ENCODE assay signal across 27 cellular contexts in genomic region chr9:34600908-34601307, GRCh38. TPM values are rescaled to one million over a fixed set of nuclear protein-coding genes. Genes with fewer than 3 reads are reported as not detected.
A peak's percentile ranks its signal among the peaks of the same experiment; 100 is the strongest.
DNase-seq lines count a peak whose midpoint lies in the region; ATAC-seq and TF ChIP-seq lines count a peak whose summit lies in the region.
"Had no signal": no experiment of that assay in that cellular context is flagged by ENCODE, and none has a peak within 500 bp of the region (broad histone marks: within the 10 kb centered on the region; RNA-seq: fewer than 3 reads in every experiment).

No MANE protein-coding gene starts in this region.

- no peak overlapping the region for H3K18ac ChIP-seq in mesenchymal stem cell (ENCODE audit: low read depth in 1 of 2, low read length in 2 of 2)

- no peaks in the 10 kb centered on the region for H3K79me1 ChIP-seq in mesenchymal stem cell (replicated peaks; ENCODE audit: low read length, poor library complexity, severe bottlenecking)

- H2AFZ ChIP-seq in mesenchymal stem cell (ENCODE audit: low read depth, low read length), result no peak overlapping the region
- H2AFZ ChIP-seq: GM23338, PC-9 had no signal

- DNase-seq in RWPE1 (ENCODE audit: low spot score), result peak; percentile 82
- DNase-seq in epithelial cell of esophagus (ENCODE audit: low read depth), result peak; percentile 97
- DNase-seq in mesenchymal stem cell, result no peak
- no peak for DNase-seq in gastrocnemius medialis
- DNase-seq in NCI-H524 treated with DMSO at 0.1 percent for 48 hours (lab: John Stamatoyannopoulos, UW), result no peak
- DNase-seq in heart right ventricle, result no peak
- no peak for DNase-seq in amygdala (lab: John Stamatoyannopoulos, UW)
- DNase-seq: C1 segment of cervical spinal cord; CD4-positive, alpha-beta memory T cell; COR-L47; NCI-H1092; NCI-H1417 treated with DMSO at 0.1 percent for 48 hours; NCI-H1694 treated with DMSO at 0.1 percent for 48 hours; NCI-H2081; NCI-H2171 treated with DMSO at 0.1 percent for 48 hours; NCI-H345; NCI-H510A treated with DMSO at 0.1 percent for 48 hours; NCI-H748 treated with DMSO at 0.1 percent for 48 hours; NK-92 treated with Interleukin-12 subunit alpha and Interleukin-12 subunit beta, amount 100 ng/mL, for 24 hours; PC-9; SHP77 had no signal

- no peak overlapping the region for H3K4me2 ChIP-seq in mesenchymal stem cell (ENCODE audit: low read length, poor library complexity, severe bottlenecking)
- H3K4me2 ChIP-seq: GM23338, KMS-11, PC-9 had no signal

- in situ Hi-C loops in gastrocnemius medialis (cut with MboI; ENCODE audit: low sequenced_read_pairs in 4 of 4), result loop anchor here (5.0 to 25.0 kb wide), 3 partner anchors 49 to 196 kb away; partner anchors contain the start of gene ENHO (in 1 of the 4)

- H3K36me3 ChIP-seq in HEK293 (ENCODE audit: control insufficient read depth in 2 of 2, insufficient read depth in 1 of 2, low read length in 2 of 2) (no peaks in the 10 kb centered on the region), mesenchymal stem cell (ENCODE audit: control insufficient read depth in 1 of 2, insufficient read depth in 2 of 2, low read depth in 1 of 2, low read length in 2 of 2) (no peaks in the 10 kb centered on the region), gastrocnemius medialis (no peaks in the 10 kb centered on the region), heart right ventricle (no peaks in the 10 kb centered on the region)
- H3K36me3 ChIP-seq: HAP-1 had no signal

- H4K91ac ChIP-seq in mesenchymal stem cell (ENCODE audit: low read length), result no peak overlapping the region

- intact Hi-C loops in gastrocnemius medialis (cut with DNase I; ENCODE audit: low total_unique reads), result loop anchor here (5.0 kb wide), 1 partner anchor 144 kb away; the partner anchor contains the start of genes DNAI1 and FAM219A
- intact Hi-C loops in heart right ventricle (cut with DNase I), result loop anchor here in 7 of 10 donors (5.0 to 10.0 kb wide), 6 partner anchors 99 to 269 kb away; no protein-coding TSS in a partner anchor

- no peak overlapping the region for H2BK12ac ChIP-seq in mesenchymal stem cell (ENCODE audit: low read length in 2 of 2)

- H2BK5ac ChIP-seq in mesenchymal stem cell (ENCODE audit: low read depth, low read length, poor library complexity, severe bottlenecking), result no peak overlapping the region

- POLR2A ChIA-PET in HEK293 (lab: Yijun Ruan, JAX) (no interaction called here), RWPE1 (lab: Yijun Ruan, JAX; ENCODE audit: low non-redundant PET) (no interaction called here)

- H3K4me3 ChIP-seq in HEK293 (ENCODE audit: low read depth, low read length) (no peak overlapping the region), epithelial cell of esophagus (ENCODE audit: low read length) (no peak overlapping the region), mesenchymal stem cell (ENCODE audit: insufficient read depth in 1 of 2, low read depth in 1 of 2, low read length in 2 of 2) (no peak overlapping the region), gastrocnemius medialis (no peak overlapping the region), heart right ventricle (no peak overlapping the region)
- H3K4me3 ChIP-seq: GM23338, HAP-1, PC-9 had no signal

- no peak overlapping the region for H2BK120ac ChIP-seq in mesenchymal stem cell (ENCODE audit: low read depth, low read length)

- no peaks in the 10 kb centered on the region for H3K9me3 ChIP-seq in HEK293 (ENCODE audit: control insufficient read depth, insufficient read depth, low read depth, low read length)
- no peaks in the 10 kb centered on the region for H3K9me3 ChIP-seq in mesenchymal stem cell (ENCODE audit: control insufficient read depth, low read length)
- H3K9me3 ChIP-seq in gastrocnemius medialis, result no peaks in the 10 kb centered on the region
- no peaks in the 10 kb centered on the region for H3K9me3 ChIP-seq in heart right ventricle
- H3K9me3 ChIP-seq: HAP-1 had no signal

- TF ChIP-seq POLR2A in gastrocnemius medialis (IDR thresholded peaks at IDR 0.05), result no peak

- H3K27me3 ChIP-seq in mesenchymal stem cell (ENCODE audit: control insufficient read depth in 1 of 2, insufficient read depth in 1 of 2, low read length in 2 of 2), result peaks cover 33 to 66% of the 10 kb centered on the region in 2 experiments
- no peaks in the 10 kb centered on the region for H3K27me3 ChIP-seq in gastrocnemius medialis
- no peaks in the 10 kb centered on the region for H3K27me3 ChIP-seq in heart right ventricle

- H3K9ac ChIP-seq in mesenchymal stem cell (ENCODE audit: low read length), result peak overlapping the region; percentile 14
- H3K9ac ChIP-seq: KMS-11 had no signal

- no peak overlapping the region for H3K4ac ChIP-seq in mesenchymal stem cell (ENCODE audit: low read depth in 1 of 2, low read length in 2 of 2)

- H3K14ac ChIP-seq in mesenchymal stem cell (ENCODE audit: low read length in 2 of 2), result no peak overlapping the region

- H3K23ac ChIP-seq in mesenchymal stem cell (ENCODE audit: low read length in 2 of 2), result no peak overlapping the region

- H4K8ac ChIP-seq in mesenchymal stem cell (ENCODE audit: low read length), result no peak overlapping the region

- TF ChIP-seq CTCF in HEK293 (tag by site-specific recombination; IDR thresholded peaks at IDR 0.05) (no peak), RWPE1 (conservative IDR thresholded peaks at IDR 0.05; ENCODE audit: low read depth) (no peak), epithelial cell of esophagus (IDR thresholded peaks at IDR 0.05; ENCODE audit: insufficient read depth, low read depth, low read length, missing control alignments) (no peak), gastrocnemius medialis (IDR thresholded peaks at IDR 0.05 in 4 of 5, conservative IDR thresholded peaks at IDR 0.05 in 1 of 5) (no peak), heart right ventricle (IDR thresholded peaks at IDR 0.05) (no peak)

- 63% methylated on average over 1 of the region's 1 CpG for whole genome bisulfite sequencing in mesenchymal stem cell
- 41 to 52% methylated on average over 1 of the region's 1 CpG for WGBS in heart right ventricle, 2 donors

- H2AK5ac ChIP-seq in mesenchymal stem cell (ENCODE audit: low read length, severe bottlenecking), result no peak overlapping the region

- ATAC-seq in gastrocnemius medialis, result no peak
- no peak for ATAC-seq in heart right ventricle
- ATAC-seq: GM23338 had no signal

- H2BK15ac ChIP-seq in mesenchymal stem cell (ENCODE audit: low read depth, poor library complexity, severe bottlenecking), result no peak overlapping the region

- CTCF ChIA-PET in HEK293 (lab: Yijun Ruan, JAX), result interaction anchor here (0.7 to 4.8 kb wide), 5 partner anchors 9 to 197 kb away, joined by 3 to 30 read pairs (median 15); no protein-coding TSS in a partner anchor
- CTCF ChIA-PET in RWPE1 (lab: Yijun Ruan, JAX), result interaction anchor here (0.6 to 1.2 kb wide), 4 partner anchors 9 to 53 kb away, joined by 4 to 7 read pairs (median 4); no protein-coding TSS in a partner anchor

- no peak overlapping the region for H3K27ac ChIP-seq in HEK293 (ENCODE audit: extremely low read depth, low read depth, low read length)
- peak overlapping the region; percentile 46 for H3K27ac ChIP-seq in RWPE1
- H3K27ac ChIP-seq in mesenchymal stem cell (ENCODE audit: low read length, poor library complexity, severe bottlenecking), result no peak overlapping the region
- H3K27ac ChIP-seq in gastrocnemius medialis, result no peak overlapping the region
- no peak overlapping the region for H3K27ac ChIP-seq in heart right ventricle
- H3K27ac ChIP-seq: KMS-11, PC-9 had no signal

- H3K4me1 ChIP-seq in HEK293 (ENCODE audit: control insufficient read depth, insufficient read depth, low read length) (no peaks in the 10 kb centered on the region), mesenchymal stem cell (ENCODE audit: control insufficient read depth, insufficient read depth, low read depth, low read length) (no peaks in the 10 kb centered on the region), gastrocnemius medialis (peaks cover 17 to 22% of the 10 kb centered on the region in 2 donors), heart right ventricle (no peaks in the 10 kb centered on the region)
- H3K4me1 ChIP-seq: HAP-1 had no signal

TF ChIP-seq in HEK293, 187 proteins besides CTCF, POLR2A, EP300 and RAD21:
- TF ChIP-seq ZNF629 (tag by site-specific recombination; IDR thresholded peaks at IDR 0.05) (no peak), ZNF664 (tag by site-specific recombination; IDR thresholded peaks at IDR 0.05) (peak; percentile 29; the same call in 1 of the 2 replicates)

RNA-seq across cellular contexts. Expression of gene RPP25L, which starts 11.0 kb away (rescaled TPM):
- polyA plus RNA-seq in mesenchymal stem cell (2013, experiment 1 of 2), result 22.9 TPM
- polyA plus RNA-seq in mesenchymal stem cell (2013, experiment 2 of 2), result 22.5 TPM
- total RNA-seq in gastrocnemius medialis (100 to 1,000 TPM in 2 of 4 donors, 10 to 100 TPM in 2; 53.7 to 138 (median 97.2) TPM), heart right ventricle (10 to 100 TPM; 29.2 to 48.5 (median 39.2) TPM)
- polyA plus RNA-seq in heart right ventricle, result 10 to 100 TPM; 34.3 to 51.0 TPM

RNA-seq across cellular contexts. Expression of gene CNTFR, which starts 11.4 kb away (rescaled TPM):
- polyA plus RNA-seq in mesenchymal stem cell (2013, experiment 1 of 2), result 0.03 TPM
- polyA plus RNA-seq in mesenchymal stem cell (2013, experiment 2 of 2), result 0.01 TPM
- total RNA-seq in gastrocnemius medialis (100 to 1,000 TPM in 3 of 4 donors, 10 to 100 TPM in 1; 19.7 to 146 (median 118) TPM), heart right ventricle (1 to 10 TPM in 9 of 10 donors, under 1 TPM in 1; 0.76 to 6.2 (median 2.9) TPM)
- polyA plus RNA-seq in heart right ventricle, result 1 to 10 TPM; 2.9 to 5.0 TPM
- total RNA-seq: CD4-positive, alpha-beta memory T cell; PC-9; RPMI7951 had no signal
- polyA plus RNA-seq: CD4-positive, alpha-beta memory T cell; IgD-negative memory B cell had no signal

RNA-seq across cellular contexts. Expression of gene DCTN3, which starts 19.4 kb away (rescaled TPM):
- 96.8 TPM for polyA plus RNA-seq in mesenchymal stem cell (2013, experiment 1 of 2)
- 99.4 TPM for polyA plus RNA-seq in mesenchymal stem cell (2013, experiment 2 of 2)
- total RNA-seq in gastrocnemius medialis (100 to 1,000 TPM in 2 of 4 donors, 10 to 100 TPM in 2; 62.8 to 174 (median 105) TPM), heart right ventricle (100 to 1,000 TPM; 113 to 143 (median 129) TPM)
- polyA plus RNA-seq in heart right ventricle, result 100 to 1,000 TPM in 1 of 2 donors, 10 to 100 TPM in 1; 30.5 to 118 TPM

RNA-seq across cellular contexts. Expression of gene ARID3C, which starts 28.0 kb away (rescaled TPM):
- polyA plus RNA-seq in mesenchymal stem cell (2013, experiment 1 of 2), result 0.04 TPM
- 0.04 TPM for polyA plus RNA-seq in mesenchymal stem cell (2013, experiment 2 of 2)
- total RNA-seq in gastrocnemius medialis (not detected), heart right ventricle (not detected)
- polyA plus RNA-seq in heart right ventricle, result not detected
- total RNA-seq: CD4-positive, alpha-beta memory T cell; PC-9; RPMI7951 had no signal
- polyA plus RNA-seq: CD4-positive, alpha-beta memory T cell; GM23338; IgD-negative memory B cell had no signal

RNA-seq across cellular contexts. Expression of gene SIGMAR1, which starts 36.7 kb away (rescaled TPM):
- polyA plus RNA-seq in mesenchymal stem cell (2013, experiment 1 of 2), result 83.0 TPM
- 83.4 TPM for polyA plus RNA-seq in mesenchymal stem cell (2013, experiment 2 of 2)
- 10 to 100 TPM; 18.9 to 35.7 (median 27.4) TPM for total RNA-seq in gastrocnemius medialis
- 10 to 100 TPM; 15.8 to 31.7 (median 22.3) TPM for total RNA-seq in heart right ventricle
- polyA plus RNA-seq in heart right ventricle, result 10 to 100 TPM; 23.8 to 54.0 TPM

Comparison
In these comparisons a context has a peak if more than half of its experiments do, and no peak if none do; other contexts are left out.
1. DNase-seq: peak in RWPE1 (single experiment) and epithelial cell of esophagus (single experiment); none in mesenchymal stem cell (single experiment), gastrocnemius medialis (0 of 2), NCI-H524 treated with DMSO at 0.1 percent for 48 hours (single experiment), heart right ventricle (0 of 2) and amygdala (0 of 56).